ENCODE assay signal across 1 cellular context in genomic region chr11:124072147-124072546, GRCh38.
TF ChIP-seq lines count a peak whose summit lies in the region.

No MANE protein-coding gene starts in this region.

TF ChIP-seq in HEK293, 187 proteins besides CTCF, POLR2A, EP300 and RAD21 (continued from another document and continues in another):
- TF ChIP-seq KLF16 (tag by site-specific recombination; IDR thresholded peaks at IDR 0.05) (no peak), SCRT2 (tag by site-specific recombination; IDR thresholded peaks at IDR 0.05) (no peak), BCL11A (tag by site-specific recombination; IDR thresholded peaks at IDR 0.05; ENCODE audit: low read depth) (no peak), ZNF19 (tag by site-specific recombination; IDR thresholded peaks at IDR 0.05; ENCODE audit: low read depth) (no peak), SALL2 (tag by site-specific recombination; IDR thresholded peaks at IDR 0.05; ENCODE audit: borderline replicate concordance) (no peak), ZNF140 (tag by site-specific recombination; IDR thresholded peaks at IDR 0.05) (peak; percentile 54; the same call in 1 of the 2 replicates), ZBTB10 (tag by site-specific recombination; IDR thresholded peaks at IDR 0.05) (no peak), IKZF3 (tag by site-specific recombination; IDR thresholded peaks at IDR 0.05) (no peak), GFI1B (tag by site-specific recombination; IDR thresholded peaks at IDR 0.05) (no peak), ZNF112 (tag by site-specific recombination; IDR thresholded peaks at IDR 0.05) (no peak), ZNF132 (tag by site-specific recombination; IDR thresholded peaks at IDR 0.05; ENCODE audit: borderline replicate concordance) (no peak), ZNF843 (tag by site-specific recombination; IDR thresholded peaks at IDR 0.05) (no peak), ZNF549 (tag by site-specific recombination; IDR thresholded peaks at IDR 0.05) (no peak), RBAK (tag by site-specific recombination; IDR thresholded peaks at IDR 0.05) (no peak), MEIS1 (CRISPR knock-in tag; IDR thresholded peaks at IDR 0.05; ENCODE audit: borderline replicate concordance) (no peak), FEZF1 (tag by site-specific recombination; IDR thresholded peaks at IDR 0.05) (no peak), ZNF174 (tag by site-specific recombination; IDR thresholded peaks at IDR 0.05) (no peak), ZNF335 (tag by site-specific recombination; conservative IDR thresholded peaks at IDR 0.05) (no peak), ZNF645 (tag by site-specific recombination; IDR thresholded peaks at IDR 0.05) (no peak), SCRT1 (tag by site-specific recombination; IDR thresholded peaks at IDR 0.05; ENCODE audit: borderline replicate concordance) (no peak), ZBTB20 (tag by site-specific recombination; IDR thresholded peaks at IDR 0.05) (no peak), ZNF37A (tag by site-specific recombination; IDR thresholded peaks at IDR 0.05) (no peak), ZNF248 (tag by site-specific recombination; IDR thresholded peaks at IDR 0.05) (no peak), ZNF10 (tag by site-specific recombination; IDR thresholded peaks at IDR 0.05) (no peak), ZNF426 (tag by site-specific recombination; IDR thresholded peaks at IDR 0.05) (peak; percentile 82), ZNF2 (tag by site-specific recombination; IDR thresholded peaks at IDR 0.05) (no peak), ZNF394 (tag by site-specific recombination; IDR thresholded peaks at IDR 0.05; ENCODE audit: borderline replicate concordance) (peak; percentile 92), ZNF280C (tag by site-specific recombination; IDR thresholded peaks at IDR 0.05) (no peak), KLF1 (tag by site-specific recombination; IDR thresholded peaks at IDR 0.05) (no peak), ZNF311 (tag by site-specific recombination; IDR thresholded peaks at IDR 0.05; ENCODE audit: borderline replicate concordance) (no peak), MYNN (tag by site-specific recombination; IDR thresholded peaks at IDR 0.05; ENCODE audit: borderline replicate concordance) (no peak), ZNF146 (tag by site-specific recombination; IDR thresholded peaks at IDR 0.05) (no peak), ZFP3 (tag by site-specific recombination; IDR thresholded peaks at IDR 0.05; ENCODE audit: low read depth) (no peak), ZNF501 (tag by site-specific recombination; IDR thresholded peaks at IDR 0.05) (no peak), HOXA7 (CRISPR knock-in tag; IDR thresholded peaks at IDR 0.05; ENCODE audit: borderline replicate concordance) (no peak), ZNF404 (tag by site-specific recombination; IDR thresholded peaks at IDR 0.05) (0 out of 2 replicates have a peak, but pooled peaks have one; percentile 46), ZFP37 (tag by site-specific recombination; IDR thresholded peaks at IDR 0.05) (0 out of 2 replicates have a peak, but pooled peaks have one; percentile 41), ZNF658 (tag by site-specific recombination; IDR thresholded peaks at IDR 0.05) (no peak), MZF1 (tag by site-specific recombination; IDR thresholded peaks at IDR 0.05; ENCODE audit: borderline replicate concordance) (no peak), PRDM1 (tag by site-specific recombination; IDR thresholded peaks at IDR 0.05) (no peak), ZNF560 (tag by site-specific recombination; IDR thresholded peaks at IDR 0.05; ENCODE audit: borderline replicate concordance) (peak; percentile 25; the same call in 1 of the 2 replicates), OSR2 (tag by site-specific recombination; IDR thresholded peaks at IDR 0.05) (no peak), ZNF707 (tag by site-specific recombination; IDR thresholded peaks at IDR 0.05) (no peak), ZNF416 (tag by site-specific recombination; IDR thresholded peaks at IDR 0.05) (no peak), ZBTB21 (tag by site-specific recombination; IDR thresholded peaks at IDR 0.05) (no peak), ZNF530 (tag by site-specific recombination; IDR thresholded peaks at IDR 0.05; ENCODE audit: low read depth) (no peak), ZBTB8A (tag by site-specific recombination; IDR thresholded peaks at IDR 0.05) (peak; percentile 67), ZNF747 (tag by site-specific recombination; IDR thresholded peaks at IDR 0.05) (no peak), ZNF561 (tag by site-specific recombination; IDR thresholded peaks at IDR 0.05; ENCODE audit: borderline replicate concordance) (no peak), ZNF366 (tag by site-specific recombination; conservative IDR thresholded peaks at IDR 0.05) (no peak), ZNF544 (tag by site-specific recombination; IDR thresholded peaks at IDR 0.05) (no peak), ZNF473 (tag by site-specific recombination; IDR thresholded peaks at IDR 0.05) (no peak), ZBTB44 (tag by site-specific recombination; IDR thresholded peaks at IDR 0.05) (no peak), REST (tag by site-specific recombination; IDR thresholded peaks at IDR 0.05) (peak; percentile 64), ZNF184 (tag by site-specific recombination; IDR thresholded peaks at IDR 0.05) (no peak), ZNF398 (tag by site-specific recombination; IDR thresholded peaks at IDR 0.05) (no peak), ZNF449 (tag by site-specific recombination; IDR thresholded peaks at IDR 0.05) (no peak), ZNF529 (tag by site-specific recombination; IDR thresholded peaks at IDR 0.05; ENCODE audit: insufficient replicate concordance) (peak; percentile 22), KLF7 (tag by site-specific recombination; IDR thresholded peaks at IDR 0.05; ENCODE audit: borderline replicate concordance) (no peak), BCL6B (tag by site-specific recombination; IDR thresholded peaks at IDR 0.05) (no peak), ZBTB7A (tag by site-specific recombination; IDR thresholded peaks at IDR 0.05; ENCODE audit: low read depth) (no peak)
